21 cellular contexts compared by ENCODE assay signal in the genomic region with DNA sequence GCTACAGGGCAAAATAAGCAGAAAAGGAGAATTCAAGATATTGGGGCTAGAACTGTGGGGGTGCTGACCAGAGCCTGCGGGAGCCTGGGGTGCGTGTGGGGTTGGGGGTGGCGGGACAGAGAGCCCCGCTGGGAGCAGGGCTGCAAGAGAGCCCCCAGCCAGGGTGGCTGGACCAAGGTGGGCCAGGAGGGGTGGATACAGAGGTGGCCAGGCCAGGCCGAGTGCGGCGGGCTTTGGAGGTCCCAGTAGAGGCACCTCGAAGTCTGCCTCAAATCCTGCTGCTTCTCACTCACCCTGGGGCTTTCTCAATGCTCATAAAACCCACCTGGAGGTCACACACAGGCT. TPM values are rescaled to one million over a fixed set of nuclear protein-coding genes. Genes with fewer than 3 reads are reported as not detected.
"Had no signal": no experiment of that assay in that cellular context is flagged by ENCODE, and none has a peak within 500 bp of the region (broad histone marks: within the 10 kb centered on the region; RNA-seq: fewer than 3 reads in every experiment).

No MANE protein-coding gene starts in this region.

- H3K4me3 Mint-ChIP-seq: activated T-cell treated with anti-CD3 and anti-CD28 coated beads, Interleukin-2, amount 50 U/mL, for 24 hours; naive thymus-derived CD4-positive, alpha-beta T cell; stimulated activated naive CD8-positive, alpha-beta T cell treated with anti-CD3 and anti-CD28 coated beads, Interleukin-15, Interleukin-2, amounts not matched to agents 100 ng/mL and 50 ng/mL, for 24 hours had no signal

- FAIRE-seq: frontal cortex, keratinocyte, TTC549 had no signal

- H3K36me3 ChIP-seq: adrenal gland, lower lobe of right lung, uterus had no signal

- H3K27me3 ChIP-seq: testis, uterus had no signal

- H3K4me1 ChIP-seq: adrenal gland, lower lobe of right lung, testis, uterus had no signal

- H3K9me3 ChIP-seq: testis, uterus had no signal

- H3K4me1 Mint-ChIP-seq: naive thymus-derived CD4-positive, alpha-beta T cell had no signal

- H3K4me3 ChIP-seq: adrenal gland, coronary artery, lower lobe of right lung, testis, uterus had no signal

- H3K27ac Mint-ChIP-seq: activated T-cell treated with anti-CD3 and anti-CD28 coated beads, Interleukin-2, amount 50 U/mL, for 24 hours; stimulated activated naive CD8-positive, alpha-beta T cell treated with anti-CD3 and anti-CD28 coated beads, Interleukin-15, Interleukin-2, amounts not matched to agents 100 ng/mL and 50 ng/mL, for 24 hours had no signal

- ATAC-seq: lower lobe of right lung; naive thymus-derived CD4-positive, alpha-beta T cell had no signal

- H3K27ac ChIP-seq: adrenal gland, coronary artery, lower lobe of right lung, testis, uterus had no signal

- DNase-seq: activated CD4-positive, CD25-positive, alpha-beta regulatory T cell; activated gamma-delta T cell treated with Interleukin-2 at 50 U/mL for 16 hours; activated T-cell treated with anti-CD3 and anti-CD28 coated beads, Interleukin-2, amount 50 U/mL, for 24 hours; caudate nucleus; effector CD8-positive, alpha-beta T cell; naive thymus-derived CD4-positive, alpha-beta T cell; nucleus accumbens; stimulated activated CD4-positive, alpha-beta T cell treated with anti-CD3 and anti-CD28 coated beads, Interleukin-15, amount 100 ng/mL, for 24 hours; stimulated activated CD4-positive, alpha-beta T cell treated with anti-CD3 and anti-CD28 coated beads, Interleukin-4, amount 100 ng/mL, for 24 hours; T-helper 2 cell; testis had no signal

RNA-seq across cellular contexts. Expression of gene MUC5B, which starts 16.9 kb away (rescaled TPM):
- total RNA-seq: fibroblast of lung; frontal cortex; naive thymus-derived CD4-positive, alpha-beta T cell; pulmonary artery endothelial cell had no signal
- polyA plus RNA-seq: fibroblast of lung; keratinocyte; naive thymus-derived CD4-positive, alpha-beta T cell had no signal

RNA-seq across cellular contexts. Expression of gene MUC5AC, which starts 48.2 kb away (rescaled TPM):
- total RNA-seq: fibroblast of lung; frontal cortex; naive thymus-derived CD4-positive, alpha-beta T cell; pulmonary artery endothelial cell had no signal
- polyA plus RNA-seq: fibroblast of lung; keratinocyte; naive thymus-derived CD4-positive, alpha-beta T cell had no signal
